In genomic region chr18:77448046-77448445, GRCh38 we compare ENCODE assay signal across 35 cellular contexts.
"Had no signal": no experiment of that assay in that cellular context is flagged by ENCODE, and none has a peak within 500 bp of the region (broad histone marks: within the 10 kb centered on the region; RNA-seq: fewer than 3 reads in every experiment).

No MANE protein-coding gene starts in this region.

- H3K4me1 ChIP-seq: adrenal gland, body of pancreas, breast epithelium had no signal

- H3K36me3 Mint-ChIP-seq: activated CD4-positive, alpha-beta memory T cell treated with anti-CD3 and anti-CD28 coated beads for 36 hours; activated naive CD4-positive, alpha-beta T cell treated with anti-CD3 and anti-CD28 coated beads, Interleukin-2, amount 50 U/mL, for 72 hours; activated naive CD8-positive, alpha-beta T cell treated with anti-CD3 and anti-CD28 coated beads for 36 hours had no signal

- H3K4me3 Mint-ChIP-seq: activated B cell treated with CpG ODN at 0.5 μM for 24 hours; activated CD4-positive, alpha-beta memory T cell treated with anti-CD3 and anti-CD28 coated beads for 36 hours; activated CD4-positive, alpha-beta T cell treated with anti-CD3 and anti-CD28 coated beads, Interleukin-2, amount 10 ng/mL, durations not matched to agents 24 days and 14 days; activated CD8-positive, alpha-beta T cell treated with anti-CD3 and anti-CD28 coated beads for 36 hours; activated naive CD4-positive, alpha-beta T cell treated with anti-CD3 and anti-CD28 coated beads for 36 hours; activated naive CD8-positive, alpha-beta T cell treated with anti-CD3 and anti-CD28 coated beads for 36 hours; activated T-cell treated with anti-CD3 and anti-CD28 coated beads, Interleukin-2, amount 50 U/mL, for 4 hours; activated T-cell treated with anti-CD3 and anti-CD28 coated beads, Interleukin-2, amount 50 U/mL, for 72 hours; activated T-helper 1 cell treated with anti-CD3 and anti-CD28 coated beads, Interleukin-12 subunit alpha, Interleukin-12 subunit beta, Interleukin-2, Interleukin-4 antibody, amounts not matched to agents 30 ng/mL and 10 ng/mL and 1 ng/mL, durations not matched to agents 14 hours and 24 hours and 36 hours; activated T-helper 17 cell treated with anti-CD3 and anti-CD28 coated beads, Interleukin-2, amount 50 U/mL, for 72 hours; T-helper 2 cell treated with Interferon-gamma antibody and Interleukin-4, amounts not matched to agents 5 μg/mL and 100 μg/mL, for 36 hours had no signal

- H3K9me3 ChIP-seq: adrenal gland, body of pancreas, breast epithelium had no signal

- FAIRE-seq: astrocyte, colon, TTC549 had no signal

- H3K27me3 ChIP-seq: adrenal gland, body of pancreas, brain microvascular endothelial cell had no signal

- DNase-seq: activated B cell treated with CpG ODN at 0.5 μM for 24 hours; activated CD4-positive, alpha-beta memory T cell treated with anti-CD3 and anti-CD28 coated beads for 36 hours; activated CD4-positive, alpha-beta T cell treated with anti-CD3 and anti-CD28 coated beads for 4 hours; activated CD4-positive, alpha-beta T cell treated with anti-CD3 and anti-CD28 coated beads, Interleukin-2, amount 10 ng/mL, durations not matched to agents 24 days and 14 days; activated CD4-positive, alpha-beta T cell treated with anti-CD3 and anti-CD28 coated beads, Interleukin-2, amount 50 U/mL, for 1 hour; activated CD4-positive, alpha-beta T cell treated with anti-CD3 and anti-CD28 coated beads, Interleukin-2, amount 50 U/mL, for 4 hours; activated CD4-positive, CD25-positive, alpha-beta regulatory T cell treated with anti-CD3 and anti-CD28 coated beads, Interleukin-2, amount 50 U/mL, for 72 hours; activated CD8-positive, alpha-beta memory T cell treated with anti-CD3 and anti-CD28 coated beads, Interleukin-2, amount 50 U/mL, for 4 hours; activated CD8-positive, alpha-beta T cell treated with anti-CD3 and anti-CD28 coated beads for 36 hours; activated effector memory CD4-positive, alpha-beta T cell treated with anti-CD3 and anti-CD28 coated beads, Interleukin-2, amount 50 U/mL, for 16 hours; activated gamma-delta T cell treated with Interleukin-2 at 50 U/mL for 16 hours; activated naive CD4-positive, alpha-beta T cell; activated naive CD4-positive, alpha-beta T cell treated with anti-CD3 and anti-CD28 coated beads for 36 hours; activated naive CD4-positive, alpha-beta T cell treated with anti-CD3 and anti-CD28 coated beads, Interleukin-2, amount 50 U/mL, for 16 hours; activated naive CD8-positive, alpha-beta T cell treated with anti-CD3 and anti-CD28 coated beads for 36 hours; activated T-cell treated with anti-CD3 and anti-CD28 coated beads for 4 hours; activated T-cell treated with anti-CD3 and anti-CD28 coated beads, Interleukin-2, amount 50 U/mL, for 1 hour; activated T-cell treated with anti-CD3 and anti-CD28 coated beads, Interleukin-2, amount 50 U/mL, for 4 hours; activated T-cell treated with anti-CD3 and anti-CD28 coated beads, Interleukin-2, amount 50 U/mL, for 72 hours; adrenal gland; amniotic stem cell; aorta; body of pancreas; brain microvascular endothelial cell; central memory CD4-positive, alpha-beta T cell; T-helper 9 cell had no signal

- H3K9me3 Mint-ChIP-seq: activated B cell treated with CpG ODN at 0.5 μM for 24 hours; activated CD4-positive, alpha-beta memory T cell treated with anti-CD3 and anti-CD28 coated beads for 36 hours; activated CD4-positive, alpha-beta T cell treated with anti-CD3 and anti-CD28 coated beads, Interleukin-2, amount 10 ng/mL, durations not matched to agents 24 days and 14 days; activated CD8-positive, alpha-beta T cell treated with anti-CD3 and anti-CD28 coated beads for 36 hours; activated naive CD4-positive, alpha-beta T cell treated with anti-CD3 and anti-CD28 coated beads for 36 hours; activated naive CD4-positive, alpha-beta T cell treated with anti-CD3 and anti-CD28 coated beads, Interleukin-2, amount 50 U/mL, for 72 hours; activated naive CD8-positive, alpha-beta T cell treated with anti-CD3 and anti-CD28 coated beads for 36 hours; activated T-cell treated with anti-CD3 and anti-CD28 coated beads, Interleukin-2, amount 50 U/mL, for 4 hours; activated T-cell treated with anti-CD3 and anti-CD28 coated beads, Interleukin-2, amount 50 U/mL, for 72 hours; activated T-helper 1 cell treated with anti-CD3 and anti-CD28 coated beads, Interleukin-12 subunit alpha, Interleukin-12 subunit beta, Interleukin-2, Interleukin-4 antibody, amounts not matched to agents 30 ng/mL and 10 ng/mL and 1 ng/mL, durations not matched to agents 14 hours and 24 hours and 36 hours; activated T-helper 17 cell treated with anti-CD3 and anti-CD28 coated beads, Interleukin-2, amount 50 U/mL, for 72 hours; T-helper 2 cell treated with Interferon-gamma antibody and Interleukin-4, amounts not matched to agents 5 μg/mL and 100 μg/mL, for 36 hours had no signal

- H3K4me3 ChIP-seq: adrenal gland, body of pancreas, breast epithelium had no signal

- H3K36me3 ChIP-seq: adrenal gland, brain microvascular endothelial cell, breast epithelium had no signal

- H3K4me1 Mint-ChIP-seq: activated B cell treated with CpG ODN at 0.5 μM for 24 hours; activated CD4-positive, alpha-beta T cell treated with anti-CD3 and anti-CD28 coated beads, Interleukin-2, amount 10 ng/mL, durations not matched to agents 24 days and 14 days; activated naive CD8-positive, alpha-beta T cell treated with anti-CD3 and anti-CD28 coated beads for 36 hours; activated T-helper 17 cell treated with anti-CD3 and anti-CD28 coated beads, Interleukin-2, amount 50 U/mL, for 72 hours had no signal

- H3K27ac Mint-ChIP-seq: activated B cell treated with CpG ODN at 0.5 μM for 24 hours; activated CD4-positive, alpha-beta memory T cell treated with anti-CD3 and anti-CD28 coated beads for 36 hours; activated CD4-positive, alpha-beta T cell treated with anti-CD3 and anti-CD28 coated beads, Interleukin-2, amount 10 ng/mL, durations not matched to agents 24 days and 14 days; activated CD8-positive, alpha-beta T cell treated with anti-CD3 and anti-CD28 coated beads for 36 hours; activated naive CD4-positive, alpha-beta T cell treated with anti-CD3 and anti-CD28 coated beads for 36 hours; activated naive CD4-positive, alpha-beta T cell treated with anti-CD3 and anti-CD28 coated beads, Interleukin-2, amount 50 U/mL, for 72 hours; activated naive CD8-positive, alpha-beta T cell treated with anti-CD3 and anti-CD28 coated beads for 36 hours; activated T-cell treated with anti-CD3 and anti-CD28 coated beads, Interleukin-2, amount 50 U/mL, for 72 hours; activated T-helper 1 cell treated with anti-CD3 and anti-CD28 coated beads, Interleukin-12 subunit alpha, Interleukin-12 subunit beta, Interleukin-2, Interleukin-4 antibody, amounts not matched to agents 30 ng/mL and 10 ng/mL and 1 ng/mL, durations not matched to agents 14 hours and 24 hours and 36 hours; activated T-helper 17 cell treated with anti-CD3 and anti-CD28 coated beads, Interleukin-2, amount 50 U/mL, for 72 hours; T-helper 2 cell treated with Interferon-gamma antibody and Interleukin-4, amounts not matched to agents 5 μg/mL and 100 μg/mL, for 36 hours had no signal

- ATAC-seq: activated CD8-positive, alpha-beta T cell treated with anti-CD3 and anti-CD28 coated beads for 36 hours; activated naive CD4-positive, alpha-beta T cell treated with anti-CD3 and anti-CD28 coated beads, Interleukin-2, amount 50 U/mL, for 72 hours; activated T-cell treated with anti-CD3 and anti-CD28 coated beads, Interleukin-2, amount 50 U/mL, for 4 hours; activated T-cell treated with anti-CD3 and anti-CD28 coated beads, Interleukin-2, amount 50 U/mL, for 72 hours; activated T-helper 17 cell treated with anti-CD3 and anti-CD28 coated beads, Interleukin-2, amount 50 U/mL, for 72 hours; body of pancreas had no signal

- H3K27ac ChIP-seq: adrenal gland, body of pancreas, brain microvascular endothelial cell, breast epithelium, VCaP had no signal
